In the genomic region with DNA sequence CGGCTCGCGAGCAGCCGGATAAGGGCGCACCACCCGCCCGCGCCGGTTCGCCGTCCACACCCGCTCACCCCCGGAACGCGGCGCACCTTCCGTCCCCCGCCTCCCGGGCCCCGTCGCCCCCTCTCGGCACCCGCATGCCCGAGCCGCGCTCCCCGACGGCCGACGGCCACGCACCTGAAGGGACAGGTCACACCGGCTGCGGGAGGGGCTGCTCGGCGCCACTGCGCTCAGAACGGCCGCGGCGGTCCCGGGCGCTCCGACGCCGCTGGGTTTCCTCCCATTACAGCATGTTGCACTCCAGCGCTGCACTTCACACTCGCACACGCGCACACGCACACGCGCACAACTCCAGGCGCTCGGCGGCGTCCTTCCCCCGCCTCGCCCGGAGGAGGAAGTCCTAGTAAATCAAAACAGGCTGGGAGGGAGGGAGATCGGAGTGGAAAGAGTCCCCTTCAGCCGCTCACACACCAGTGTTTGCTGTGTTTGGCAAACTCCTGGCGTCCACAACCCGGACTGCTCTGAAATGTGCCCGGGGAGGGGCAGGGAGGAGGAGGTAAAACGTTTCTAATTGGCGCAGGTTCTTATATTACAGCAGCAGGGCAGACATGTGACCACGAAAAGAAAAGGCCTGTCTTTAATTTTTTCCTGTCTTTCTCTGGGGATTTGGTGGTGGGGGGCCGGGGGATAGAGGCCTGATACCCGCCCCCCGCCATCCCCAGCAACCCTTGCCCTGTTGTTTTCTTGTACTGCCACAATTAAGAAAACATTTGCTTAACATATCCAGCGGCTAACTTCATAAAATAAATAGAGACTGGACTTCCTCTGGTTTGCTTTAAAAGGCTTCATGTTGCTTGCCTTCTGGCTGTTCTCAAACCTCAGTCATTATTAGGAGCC, we compare ENCODE assay signal across 8 cellular contexts.
DNase-seq lines count a peak whose midpoint lies in the region; FAIRE-seq and TF ChIP-seq lines count a peak whose summit lies in the region.

No MANE protein-coding gene starts in this region.

- no peaks in the 10 kb centered on the region for H3K9me3 ChIP-seq in HEK293 (ENCODE audit: control insufficient read depth, insufficient read depth, low read depth, low read length)

- TF ChIP-seq CTCF in HEK293 (tag by site-specific recombination; IDR thresholded peaks at IDR 0.05) = no peak
- TF ChIP-seq CTCF in choroid plexus epithelial cell (conservative IDR thresholded peaks at IDR 0.05; ENCODE audit: low read depth, low read length) = peak; percentile 4
- no peak for TF ChIP-seq CTCF in kidney epithelial cell (IDR thresholded peaks at IDR 0.05; ENCODE audit: insufficient read depth, low read length, poor library complexity, severe bottlenecking)
- TF ChIP-seq CTCF in D721Med (IDR thresholded peaks at IDR 0.05; ENCODE audit: insufficient read depth, missing control alignments) = no peak

- POLR2A ChIA-PET in HEK293 (lab: Yijun Ruan, JAX) = no interaction called here

- CTCF ChIA-PET in HEK293 (lab: Yijun Ruan, JAX) = no interaction called here

- peak overlapping the region; percentile 66 for H3K4me3 ChIP-seq in HEK293 (ENCODE audit: low read depth, low read length)
- peak overlapping the region; percentile 82 for H3K4me3 ChIP-seq in choroid plexus epithelial cell (ENCODE audit: low read depth, low read length)
- H3K4me3 ChIP-seq in kidney epithelial cell (ENCODE audit: low read depth, low read length) = peak overlapping the region; percentile 62

- H3K36me3 ChIP-seq in HEK293 (ENCODE audit: control insufficient read depth in 2 of 2, insufficient read depth in 1 of 2, low read length in 2 of 2) = no peaks in the 10 kb centered on the region
- no peaks in the 10 kb centered on the region for H3K36me3 ChIP-seq in kidney epithelial cell (ENCODE audit: control insufficient read depth, insufficient read depth, low read length)

- FAIRE-seq in D721Med (lab: Jason Lieb, UNC) = no peak

- H3K27me3 ChIP-seq in kidney epithelial cell (ENCODE audit: control insufficient read depth, insufficient read depth, low read length) = peaks cover under 1% of the 10 kb centered on the region

- peak overlapping the region; percentile 88 for H3K27ac ChIP-seq in HEK293 (ENCODE audit: extremely low read depth, low read depth, low read length)

- H3K4me1 ChIP-seq in HEK293 (ENCODE audit: control insufficient read depth, insufficient read depth, low read length) = peaks cover 19% of the 10 kb centered on the region

- peak; percentile 74 for DNase-seq in EL
- peak; percentile 83 for DNase-seq in NCI-H2171 (lab: John Stamatoyannopoulos, UW)
- DNase-seq in activated CD4-positive, CD25-positive, alpha-beta regulatory T cell treated with anti-CD3 and anti-CD28 coated beads, Interleukin-2, amount 50 U/mL, for 72 hours = peak; percentile 52
- peak; percentile 81 for DNase-seq in choroid plexus epithelial cell (ENCODE audit: low read depth)
- DNase-seq in kidney epithelial cell (ENCODE audit: low read depth) = no peak
- peak; percentile 19 to 26 for DNase-seq in stimulated activated CD4-positive, alpha-beta T cell treated with anti-CD3 and anti-CD28 coated beads, Interleukin-12 subunit alpha, Interleukin-12 subunit beta, amount 100 ng/mL, for 24 hours (ENCODE audit: low read depth in 2 of 2)
- DNase-seq in D721Med (ENCODE audit: insufficient read length, low spot score) = no peak

TF ChIP-seq in HEK293, 187 proteins besides CTCF, POLR2A, EP300 and RAD21 (continues in another document):
- peak; percentile 88 for TF ChIP-seq MZF1 (tag by site-specific recombination; IDR thresholded peaks at IDR 0.05; ENCODE audit: borderline replicate concordance)
- TF ChIP-seq ZNF239 (tag by site-specific recombination; IDR thresholded peaks at IDR 0.05) = no peak
- TF ChIP-seq, protein P1, sequence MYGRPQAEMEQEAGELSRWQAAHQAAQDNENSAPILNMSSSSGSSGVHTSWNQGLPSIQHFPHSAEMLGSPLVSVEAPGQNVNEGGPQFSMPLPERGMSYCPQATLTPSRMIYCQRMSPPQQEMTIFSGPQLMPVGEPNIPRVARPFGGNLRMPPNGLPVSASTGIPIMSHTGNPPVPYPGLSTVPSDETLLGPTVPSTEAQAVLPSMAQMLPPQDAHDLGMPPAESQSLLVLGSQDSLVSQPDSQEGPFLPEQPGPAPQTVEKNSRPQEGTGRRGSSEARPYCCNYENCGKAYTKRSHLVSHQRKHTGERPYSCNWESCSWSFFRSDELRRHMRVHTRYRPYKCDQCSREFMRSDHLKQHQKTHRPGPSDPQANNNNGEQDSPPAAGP (tag by site-specific recombination; IDR thresholded peaks at IDR 0.05) = peak; percentile 14; the same call in 1 of the 2 replicates
- TF ChIP-seq SCRT2 (tag by site-specific recombination; IDR thresholded peaks at IDR 0.05) = peak; percentile 93
- no peak for TF ChIP-seq ZNF837 (tag by site-specific recombination; IDR thresholded peaks at IDR 0.05)
- TF ChIP-seq ZNF670 (tag by site-specific recombination; IDR thresholded peaks at IDR 0.05; ENCODE audit: low read depth) = no peak
- TF ChIP-seq ZNF610 (tag by site-specific recombination; IDR thresholded peaks at IDR 0.05; ENCODE audit: borderline replicate concordance) = peak; percentile 93
- no peak for TF ChIP-seq ZNF571 (tag by site-specific recombination; IDR thresholded peaks at IDR 0.05)
- TF ChIP-seq ZSCAN16 (tag by site-specific recombination; IDR thresholded peaks at IDR 0.05) = peak; percentile 60; the same call in 1 of the 2 replicates
- TF ChIP-seq, protein P2, sequence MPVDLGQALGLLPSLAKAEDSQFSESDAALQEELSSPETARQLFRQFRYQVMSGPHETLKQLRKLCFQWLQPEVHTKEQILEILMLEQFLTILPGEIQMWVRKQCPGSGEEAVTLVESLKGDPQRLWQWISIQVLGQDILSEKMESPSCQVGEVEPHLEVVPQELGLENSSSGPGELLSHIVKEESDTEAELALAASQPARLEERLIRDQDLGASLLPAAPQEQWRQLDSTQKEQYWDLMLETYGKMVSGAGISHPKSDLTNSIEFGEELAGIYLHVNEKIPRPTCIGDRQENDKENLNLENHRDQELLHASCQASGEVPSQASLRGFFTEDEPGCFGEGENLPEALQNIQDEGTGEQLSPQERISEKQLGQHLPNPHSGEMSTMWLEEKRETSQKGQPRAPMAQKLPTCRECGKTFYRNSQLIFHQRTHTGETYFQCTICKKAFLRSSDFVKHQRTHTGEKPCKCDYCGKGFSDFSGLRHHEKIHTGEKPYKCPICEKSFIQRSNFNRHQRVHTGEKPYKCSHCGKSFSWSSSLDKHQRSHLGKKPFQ (tag by site-specific recombination; IDR thresholded peaks at IDR 0.05) = peak; percentile 98
- 0 out of 2 replicates have a peak, but pooled peaks have one; percentile 10 for TF ChIP-seq ZBTB8A (tag by site-specific recombination; IDR thresholded peaks at IDR 0.05)
- TF ChIP-seq EGR2 (tag by site-specific recombination; IDR thresholded peaks at IDR 0.05; ENCODE audit: low read depth) = 0 out of 2 replicates have a peak, but pooled peaks have one; percentile 3
- TF ChIP-seq ZNF335 (tag by site-specific recombination; conservative IDR thresholded peaks at IDR 0.05) = peak; percentile 86
- TF ChIP-seq IKZF3 (tag by site-specific recombination; IDR thresholded peaks at IDR 0.05) = peak; percentile 40
- TF ChIP-seq SETDB1 (IDR thresholded peaks at IDR 0.05; ENCODE audit: insufficient read length, low read length) = no peak
- peak; percentile 17 for TF ChIP-seq ZNF2 (tag by site-specific recombination; IDR thresholded peaks at IDR 0.05)
- no peak for TF ChIP-seq ZNF423 (tag by site-specific recombination; IDR thresholded peaks at IDR 0.05)
- TF ChIP-seq SP2 (tag by site-specific recombination; IDR thresholded peaks at IDR 0.05) = peak; percentile 89
- no peak for TF ChIP-seq ZNF37A (tag by site-specific recombination; IDR thresholded peaks at IDR 0.05)
- peak; percentile 73 for TF ChIP-seq FEZF1 (tag by site-specific recombination; IDR thresholded peaks at IDR 0.05)
- TF ChIP-seq, protein P3, sequence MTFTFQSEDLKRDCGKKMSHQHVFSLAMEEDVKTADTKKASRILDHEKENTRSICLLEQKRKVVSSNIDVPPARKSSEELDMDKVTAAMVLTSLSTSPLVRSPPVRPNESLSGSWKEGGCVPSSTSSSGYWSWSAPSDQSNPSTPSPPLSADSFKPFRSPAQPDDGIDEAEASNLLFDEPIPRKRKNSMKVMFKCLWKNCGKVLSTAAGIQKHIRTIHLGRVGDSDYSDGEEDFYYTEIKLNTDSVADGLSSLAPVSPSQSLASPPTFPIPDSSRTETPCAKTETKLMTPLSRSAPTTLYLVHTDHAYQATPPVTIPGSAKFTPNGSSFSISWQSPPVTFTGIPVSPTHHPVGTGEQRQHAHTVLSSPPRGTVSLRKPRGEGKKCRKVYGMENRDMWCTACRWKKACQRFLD (tag by site-specific recombination; IDR thresholded peaks at IDR 0.05) = no peak
- no peak for TF ChIP-seq ZNF114 (tag by site-specific recombination; IDR thresholded peaks at IDR 0.05)
- TF ChIP-seq ZFHX2 (tag by site-specific recombination; conservative IDR thresholded peaks at IDR 0.05) = peak; percentile 11; the same call in 1 of the 2 replicates
- peak; percentile 33; the same call in 1 of the 2 replicates for TF ChIP-seq ZNF660 (tag by site-specific recombination; IDR thresholded peaks at IDR 0.05)
- TF ChIP-seq ZNF596 (tag by site-specific recombination; IDR thresholded peaks at IDR 0.05) = 0 out of 2 replicates have a peak, but pooled peaks have one; percentile 22

Comparison
In these comparisons a context has a peak if more than half of its experiments do, and no peak if none do; other contexts are left out.
1. DNase-seq: peak in EL (single experiment), NCI-H2171 (single experiment), activated CD4-positive, CD25-positive, alpha-beta regulatory T cell treated with anti-CD3 and anti-CD28 coated beads, Interleukin-2, amount 50 U/mL, for 72 hours (single experiment), choroid plexus epithelial cell (single experiment) and stimulated activated CD4-positive, alpha-beta T cell treated with anti-CD3 and anti-CD28 coated beads, Interleukin-12 subunit alpha, Interleukin-12 subunit beta, amount 100 ng/mL, for 24 hours (2 of 2); none in kidney epithelial cell (single experiment) and D721Med (single experiment).
2. Peak in every context shown above with its lines, with median percentiles within 50 percentile points of each other: H3K4me3 ChIP-seq.